10 cellular contexts compared by ENCODE assay signal in the genomic region with DNA sequence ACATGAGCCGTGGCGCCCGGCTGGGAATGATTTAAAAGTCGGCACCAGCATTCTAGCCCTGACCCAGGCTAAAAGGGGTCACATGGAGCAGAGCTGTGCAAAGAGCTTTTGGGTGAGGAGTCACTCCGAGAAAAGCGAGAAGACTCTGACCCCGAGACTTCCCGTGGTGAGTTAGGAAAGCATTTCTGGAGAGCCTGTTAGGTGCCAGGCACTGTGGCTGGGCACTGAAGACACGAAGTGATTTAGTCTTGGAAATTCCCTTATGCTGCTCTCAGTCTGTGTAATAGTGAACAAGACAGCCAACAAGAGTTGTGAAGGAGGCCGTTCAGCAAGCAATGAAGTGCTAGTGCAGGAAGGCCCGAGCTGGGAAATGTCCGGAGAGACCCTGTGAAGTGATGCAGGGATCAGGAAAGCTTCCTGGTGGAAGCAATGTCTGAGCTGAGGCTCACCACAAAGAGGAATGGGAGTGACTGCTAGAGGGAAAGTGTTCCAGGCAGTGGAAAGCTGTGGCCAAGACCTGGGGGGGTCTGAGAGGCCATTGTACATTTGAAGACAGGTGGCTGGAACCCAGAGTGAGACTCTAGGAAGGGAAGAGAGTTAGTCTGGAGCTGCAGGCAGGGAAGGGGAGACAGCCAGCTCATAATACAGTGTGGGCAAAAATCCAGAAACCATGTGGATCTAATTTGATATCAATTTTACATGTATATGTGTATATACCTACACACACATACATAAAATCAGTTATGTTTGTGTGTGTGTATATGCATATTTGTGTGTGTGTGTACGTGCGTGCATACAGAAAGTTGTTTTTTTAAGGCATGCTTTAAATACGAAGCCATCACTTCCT. TPM values are rescaled to one million over a fixed set of nuclear protein-coding genes. Genes with fewer than 3 reads are reported as not detected.
DNase-seq lines count a peak whose midpoint lies in the region; ATAC-seq, FAIRE-seq and TF ChIP-seq lines count a peak whose summit lies in the region.
"Had no signal": no experiment of that assay in that cellular context is flagged by ENCODE, and none has a peak within 500 bp of the region (broad histone marks: within the 10 kb centered on the region; RNA-seq: fewer than 3 reads in every experiment).

No MANE protein-coding gene starts in this region.

- ATAC-seq in GM21360 (IDR thresholded peaks at IDR 0.05; ENCODE audit: unreplicated experiment): no peak

- H3K36me3 Mint-ChIP-seq in CD8-positive, alpha-beta memory T cell: peaks cover 0 to 36% (median 0%) of the 10 kb centered on the region in 3 donors

- peak overlapping the region in 1 of 4 experiments; percentile 38; a peak in 1 of 7 replicates for H3K9ac ChIP-seq in H1 (replicated peaks in 1 of 4; ENCODE audit: extremely low read depth in 1 of 4, low read depth in 3 of 4, low read length in 3 of 4)

- peak overlapping the region in 6 of 7 donors; percentile 66 to 86 (median 72) for H3K4me3 Mint-ChIP-seq in CD8-positive, alpha-beta memory T cell

- no peak overlapping the region for H2BK20ac ChIP-seq in H1 (ENCODE audit: low read length)

- no peak overlapping the region for H4K91ac ChIP-seq in H1 (replicated peaks; ENCODE audit: insufficient read length, low read length)

- H3K9me3 Mint-ChIP-seq in CD8-positive, alpha-beta memory T cell: no peaks in the 10 kb centered on the region

- DNase-seq in CD8-positive, alpha-beta memory T cell: no peak
- no peak for DNase-seq in PC-9
- no peak for DNase-seq in H1 (ENCODE audit: low read depth in 1 of 2, low spot score in 2 of 2)
- DNase-seq in sigmoid colon: no peak
- DNase-seq in NOMO-1 treated with dmso at 0.1 percent for 144 hours (lab: John Stamatoyannopoulos, UW; ENCODE audit: unreplicated experiment): no peak
- DNase-seq in C1 segment of cervical spinal cord (lab: John Stamatoyannopoulos, UW): no peak
- no peak for DNase-seq in frontal cortex (ENCODE audit: low spot score in 2 of 2)
- DNase-seq: NCI-H1092, SIG-M5 had no signal

- H2AFZ ChIP-seq in PC-9 (no peak overlapping the region), H1 (ENCODE audit: low read length) (no peak overlapping the region)

- no peak overlapping the region for H3K23ac ChIP-seq in H1 (ENCODE audit: insufficient read length)

- no peak for TF ChIP-seq CTCF in PC-9 (conservative IDR thresholded peaks at IDR 0.05)
- no peak for TF ChIP-seq CTCF in H1 (IDR thresholded peaks at IDR 0.05; ENCODE audit: control extremely low read depth in 1 of 3, insufficient read depth in 1 of 3, low read depth in 1 of 3, low read length in 3 of 3)
- TF ChIP-seq CTCF in sigmoid colon (IDR thresholded peaks at IDR 0.05): no peak

- peaks cover 82% of the 10 kb centered on the region for H3K79me2 ChIP-seq in PC-9 (ENCODE audit: low read depth)
- peaks cover 6 to 92% of the 10 kb centered on the region in 2 experiments; a peak in 3 of 4 replicates for H3K79me2 ChIP-seq in H1 (ENCODE audit: control insufficient read depth in 1 of 2, insufficient read depth in 2 of 2, low read length in 2 of 2)

- TF ChIP-seq POLR2A in H1 (IDR thresholded peaks at IDR 0.05; ENCODE audit: control extremely low read depth in 1 of 2, low read depth in 2 of 2, low read length in 2 of 2): no peak
- no peak for TF ChIP-seq POLR2A in sigmoid colon (IDR thresholded peaks at IDR 0.05)

- no peak overlapping the region for H2BK120ac ChIP-seq in H1 (replicated peaks; ENCODE audit: low read depth, low read length)

- no peak for FAIRE-seq in H1 (lab: Jason Lieb, UNC)
- no peak for FAIRE-seq in frontal cortex (lab: Jason Lieb, UNC)

- TF ChIP-seq EP300 in H1 (IDR thresholded peaks at IDR 0.05; ENCODE audit: borderline replicate concordance in 1 of 2, low read depth in 2 of 2, low read length in 2 of 2): no peak
- no peak for TF ChIP-seq EP300 in sigmoid colon (IDR thresholded peaks at IDR 0.05)

- H3K79me1 ChIP-seq in H1 (ENCODE audit: low read depth, low read length): peaks cover 8% of the 10 kb centered on the region; the same call in 1 of the 2 replicates

- H3K27ac ChIP-seq in CD8-positive, alpha-beta memory T cell (ENCODE audit: low read depth, low read length): no peak overlapping the region
- H3K27ac ChIP-seq in PC-9 (0 out of 2 replicates have a peak overlapping the region, but pooled peaks have one; percentile 16), H1 (ENCODE audit: low read depth, low read length) (no peak overlapping the region), sigmoid colon (peak overlapping the region in 3 of 4 donors; percentile 33 to 57 (median 48))

- H2BK12ac ChIP-seq in H1 (ENCODE audit: low read depth, low read length): no peak overlapping the region

- H3K27ac Mint-ChIP-seq in CD8-positive, alpha-beta memory T cell: peak overlapping the region; percentile 82 to 99 (median 94)

- peak overlapping the region; percentile 31 for H3K4me3 ChIP-seq in CD8-positive, alpha-beta memory T cell (ENCODE audit: low read length)
- H3K4me3 ChIP-seq in PC-9 (no peak overlapping the region), H1 (ENCODE audit: extremely low read depth in 1 of 4, insufficient read depth in 2 of 4, low read depth in 3 of 4, low read length in 4 of 4) (no peak overlapping the region), sigmoid colon (no peak overlapping the region)

- no peaks in the 10 kb centered on the region for H3K27me3 Mint-ChIP-seq in CD8-positive, alpha-beta memory T cell

- BruUV-seq in PC-9 (replicated peaks; lab: Mats Ljungman, UMichigan): no TSS peak

- H4K20me1 ChIP-seq in PC-9 (ENCODE audit: insufficient read depth) (peaks cover 74% of the 10 kb centered on the region), H1 (replicated peaks in 1 of 2; ENCODE audit: control insufficient read depth in 1 of 2, insufficient read depth in 2 of 2, low read length in 2 of 2) (peaks cover 15 to 43% of the 10 kb centered on the region in 2 experiments)

- H3K23me2 ChIP-seq in H1 (ENCODE audit: low read depth, low read length): no peaks in the 10 kb centered on the region

- peaks cover 87% of the 10 kb centered on the region for H3K4me1 ChIP-seq in CD8-positive, alpha-beta memory T cell (ENCODE audit: insufficient read depth, low read length)
- peaks cover 82% of the 10 kb centered on the region for H3K4me1 ChIP-seq in PC-9 (replicated peaks; ENCODE audit: insufficient read depth)
- H3K4me1 ChIP-seq in H1 (replicated peaks in 1 of 4; ENCODE audit: control insufficient read depth in 3 of 4, insufficient read depth in 4 of 4, low read length in 3 of 4): peaks cover 4 to 25% (median 8%) of the 10 kb centered on the region in 4 experiments
- peaks cover 0 to 92% (median 81%) of the 10 kb centered on the region in 4 donors for H3K4me1 ChIP-seq in sigmoid colon

- H3K56ac ChIP-seq in H1 (replicated peaks; ENCODE audit: insufficient read length, low read depth, low read length): no peak overlapping the region

- no peak for TF ChIP-seq RAD21 in H1 (IDR thresholded peaks at IDR 0.05 in 1 of 2, conservative IDR thresholded peaks at IDR 0.05 in 1 of 2; ENCODE audit: low read depth in 2 of 2, low read length in 2 of 2)

- CTCF ChIA-PET in CD8-positive, alpha-beta memory T cell (lab: Charles Lee): interaction anchor here (1.4 kb wide), 1 partner anchor 13 kb away, joined by 3 read pairs; no protein-coding TSS in a partner anchor
- CTCF ChIA-PET in PC-9 (lab: Charles Lee) (interaction anchor here (0.6 kb wide), 1 partner anchor 249 kb away, joined by 3 read pairs; no protein-coding TSS in a partner anchor), H1 (lab: Charles Lee; ENCODE audit: partially characterized antibody) (interaction anchor here (0.6 to 2.4 kb wide), 8 partner anchors 9 to 61 kb away, joined by 3 to 33 read pairs (median 4); a partner anchor contains a TSS)

- no peak overlapping the region for H2AK5ac ChIP-seq in H1 (ENCODE audit: low read depth, low read length)

- no peak overlapping the region for H2BK15ac ChIP-seq in H1 (ENCODE audit: low read length)

- no peaks in the 10 kb centered on the region for H3K36me3 ChIP-seq in CD8-positive, alpha-beta memory T cell (ENCODE audit: insufficient read depth, low read length)
- H3K36me3 ChIP-seq in PC-9 (ENCODE audit: low read depth) (no peaks in the 10 kb centered on the region; the same call in 1 of the 2 replicates), H1 (ENCODE audit: control insufficient read depth in 2 of 4, insufficient read depth in 4 of 4, low read length in 3 of 4) (no peaks in the 10 kb centered on the region), sigmoid colon (no peaks in the 10 kb centered on the region)

- peaks cover 85 to 94% (median 88%) of the 10 kb centered on the region in 3 donors for H3K4me1 Mint-ChIP-seq in CD8-positive, alpha-beta memory T cell

- no peaks in the 10 kb centered on the region for H3K27me3 ChIP-seq in CD8-positive, alpha-beta memory T cell (ENCODE audit: insufficient read depth, low read length, poor library complexity, severe bottlenecking)
- H3K27me3 ChIP-seq in PC-9 (ENCODE audit: insufficient read depth, low read depth) (no peaks in the 10 kb centered on the region), H1 (replicated peaks in 1 of 4; ENCODE audit: control insufficient read depth in 3 of 4, extremely low read depth in 1 of 4, insufficient read depth in 3 of 4, low read length in 3 of 4) (no peaks in the 10 kb centered on the region), sigmoid colon (no peaks in the 10 kb centered on the region)

- POLR2A ChIA-PET in CD8-positive, alpha-beta memory T cell (lab: Charles Lee): no interaction called here
- POLR2A ChIA-PET in PC-9 (lab: Charles Lee; ENCODE audit: unreplicated experiment): no interaction called here
- POLR2A ChIA-PET in H1 (lab: Charles Lee; ENCODE audit: partially characterized antibody): interaction anchor here (0.8 to 1.4 kb wide), 5 partner anchors 14 to 39 kb away, joined by 3 to 4 read pairs (median 4); no protein-coding TSS in a partner anchor

- 90% methylated on average over 15 of the region's 15 CpGs; no CpG with 5 or more reads in 1 of the 2 experiments for WGBS in H1 (ENCODE audit: extremely low coverage in 1 of 2, insufficient coverage in 1 of 2, insufficient read length in 1 of 2, insufficient replicate concordance in 2 of 2, low coverage in 1 of 2, low lambda C conversion rate in 2 of 2, missing lambda C conversion rate in 1 of 2), 2 experiments
- 51 to 66% methylated on average over 15 of the region's 15 CpGs for WGBS in sigmoid colon, 2 donors

- peaks cover 46% of the 10 kb centered on the region for H3F3A ChIP-seq in PC-9 (ENCODE audit: insufficient read depth, low read depth)

- H4K8ac ChIP-seq in H1 (ENCODE audit: extremely low read depth, insufficient read depth, low read length): no peak overlapping the region

- no peak overlapping the region for H3K18ac ChIP-seq in H1 (ENCODE audit: extremely low read depth, low read length)

- no peak overlapping the region for H4K5ac ChIP-seq in H1 (ENCODE audit: insufficient read length, low read depth, low read length)

- intact Hi-C loops in PC-9 (cut with micrococcal nuclease; ENCODE audit: unreplicated experiment): loop anchor here (5.0 kb wide), 1 partner anchor 47 kb away; a partner anchor contains a TSS
- intact Hi-C loops in sigmoid colon (cut with DNase I): no loop called here

- H3K9me3 ChIP-seq in CD8-positive, alpha-beta memory T cell (ENCODE audit: low read length): no peaks in the 10 kb centered on the region
- H3K9me3 ChIP-seq in PC-9 (ENCODE audit: insufficient read depth, low read depth) (no peaks in the 10 kb centered on the region), H1 (ENCODE audit: insufficient read depth in 2 of 2, low read depth in 1 of 2, low read length in 1 of 2) (no peaks in the 10 kb centered on the region), sigmoid colon (no peaks in the 10 kb centered on the region)

- peak overlapping the region; percentile 7; the same call in 1 of the 2 replicates for H2BK5ac ChIP-seq in H1 (ENCODE audit: low read depth, low read length)

- no peaks in the 10 kb centered on the region for H3K9me2 ChIP-seq in PC-9 (ENCODE audit: insufficient read depth)

- H3K4me2 ChIP-seq in PC-9 (no peak overlapping the region), H1 (ENCODE audit: insufficient read depth in 1 of 2, low read depth in 2 of 2, low read length in 2 of 2) (no peak overlapping the region)

- H3K14ac ChIP-seq in H1 (ENCODE audit: insufficient read length): no peak overlapping the region

- H3K4ac ChIP-seq in H1 (replicated peaks; ENCODE audit: insufficient read length, low read depth, low read length): no peak overlapping the region

RNA-seq across cellular contexts. Expression of a gene that starts 31.7 kb away (rescaled TPM):
- total RNA-seq in CD8-positive, alpha-beta memory T cell: 10 to 100 TPM; 34.5 to 38.0 TPM
- 72.5 TPM for polyA plus RNA-seq in CD8-positive, alpha-beta memory T cell
- 53.8 and 65.0 TPM in 2 replicates for total RNA-seq in PC-9 (2021)
- 56.5 and 58.5 TPM in 2 replicates for total RNA-seq in H1 (2021; fragmentation: NEBNext Ultra II Directional; extraction: Animal tissue kit (Norgen Biotek cat#: 25700))
- polyA plus RNA-seq in H1 (2011; rRNA removed): 19.3 and 24.4 TPM in 2 replicates
- 18.1 TPM for polyA plus RNA-seq in H1 (2011; cell fraction: cytosol; rRNA removed)
- polyA plus RNA-seq in H1 (2011; cell fraction: nucleus; rRNA removed): 32.7 TPM
- 29.2 to 30.7 TPM (median 29.5 TPM) in 4 replicates for polyA plus RNA-seq in H1 (2012, experiment 1 of 2)
- 25.5 TPM for polyA plus RNA-seq in H1 (2012, experiment 2 of 2)
- polyA plus RNA-seq in H1 (2013, experiment 1 of 2): 30.7 TPM
- polyA plus RNA-seq in H1 (2013, experiment 2 of 2): 28.7 TPM
- 22.4 and 28.2 TPM in 2 replicates for polyA minus RNA-seq in H1 (2011; rRNA and poly(A)+ RNA removed)
- polyA minus RNA-seq in H1 (2011; cell fraction: cytosol; rRNA and poly(A)+ RNA removed): 38.7 TPM
- polyA minus RNA-seq in H1 (2011; cell fraction: nucleus; rRNA and poly(A)+ RNA removed): 28.2 TPM
- 10 to 100 TPM; 14.3 to 24.6 (median 18.2) TPM for total RNA-seq in sigmoid colon
- 10 to 100 TPM; 25.8 to 49.3 (median 44.2) TPM for polyA plus RNA-seq in sigmoid colon
- total RNA-seq in frontal cortex: 11.8 TPM

RNA-seq across cellular contexts. Expression of a gene that starts 46.4 kb away (rescaled TPM):
- under 1 TPM; 0.11 to 0.13 TPM for total RNA-seq in CD8-positive, alpha-beta memory T cell
- not detected for polyA plus RNA-seq in CD8-positive, alpha-beta memory T cell
- total RNA-seq in PC-9 (2021): 3.4 and 5.2 TPM in 2 replicates
- 78.0 and 80.1 TPM in 2 replicates for total RNA-seq in H1 (2021; fragmentation: NEBNext Ultra II Directional; extraction: Animal tissue kit (Norgen Biotek cat#: 25700))
- polyA plus RNA-seq in H1 (2011; rRNA removed): 54.6 and 75.9 TPM in 2 replicates
- 67.2 TPM for polyA plus RNA-seq in H1 (2011; cell fraction: cytosol; rRNA removed)
- 110 TPM for polyA plus RNA-seq in H1 (2011; cell fraction: nucleus; rRNA removed)
- 55.1 to 84.2 TPM (median 78.1 TPM) in 4 replicates for polyA plus RNA-seq in H1 (2012, experiment 1 of 2)
- polyA plus RNA-seq in H1 (2012, experiment 2 of 2): 64.1 TPM
- 47.1 TPM for polyA plus RNA-seq in H1 (2013, experiment 1 of 2)
- 41.5 TPM for polyA plus RNA-seq in H1 (2013, experiment 2 of 2)
- polyA minus RNA-seq in H1 (2011; rRNA and poly(A)+ RNA removed): 54.5 and 69.3 TPM in 2 replicates
- 50.3 TPM for polyA minus RNA-seq in H1 (2011; cell fraction: cytosol; rRNA and poly(A)+ RNA removed)
- 42.1 TPM for polyA minus RNA-seq in H1 (2011; cell fraction: nucleus; rRNA and poly(A)+ RNA removed)
- total RNA-seq in sigmoid colon: under 1 TPM; 0.49 to 0.83 (median 0.70) TPM
- 1 to 10 TPM in 1 of 3 donors, under 1 TPM in 2; 0.60 to 2.4 (median 0.69) TPM for polyA plus RNA-seq in sigmoid colon
- total RNA-seq in frontal cortex: 14.3 TPM

RNA-seq across cellular contexts. Expression of a gene that starts 57.3 kb away (rescaled TPM):
- total RNA-seq in CD8-positive, alpha-beta memory T cell: 10 to 100 TPM; 38.7 to 41.4 TPM
- 1.4 TPM for polyA plus RNA-seq in CD8-positive, alpha-beta memory T cell
- total RNA-seq in PC-9 (2021) (46.8 and 49.7 TPM in 2 replicates), sigmoid colon (10 to 100 TPM; 12.2 to 15.2 (median 14.1) TPM), frontal cortex (13.0 TPM)
- total RNA-seq in H1 (2021; fragmentation: NEBNext Ultra II Directional; extraction: Animal tissue kit (Norgen Biotek cat#: 25700)): 99.7 and 104 TPM in 2 replicates
- polyA plus RNA-seq in H1 (2011; rRNA removed) (78.7 and 112 TPM in 2 replicates), sigmoid colon (10 to 100 TPM in 1 of 3 donors, 1 to 10 TPM in 2; 4.6 to 11.7 (median 4.8) TPM)
- 111 TPM for polyA plus RNA-seq in H1 (2011; cell fraction: cytosol; rRNA removed)
- 95.2 TPM for polyA plus RNA-seq in H1 (2011; cell fraction: nucleus; rRNA removed)
- polyA plus RNA-seq in H1 (2012, experiment 1 of 2): 78.1 to 103 TPM (median 96.8 TPM) in 4 replicates
- polyA plus RNA-seq in H1 (2012, experiment 2 of 2): 96.2 TPM
- polyA plus RNA-seq in H1 (2013, experiment 1 of 2): 70.5 TPM
- polyA plus RNA-seq in H1 (2013, experiment 2 of 2): 71.0 TPM
- polyA minus RNA-seq in H1 (2011; rRNA and poly(A)+ RNA removed): 17.8 and 20.3 TPM in 2 replicates
- polyA minus RNA-seq in H1 (2011; cell fraction: cytosol; rRNA and poly(A)+ RNA removed): 41.1 TPM
- 32.2 TPM for polyA minus RNA-seq in H1 (2011; cell fraction: nucleus; rRNA and poly(A)+ RNA removed)

Comparison
In these comparisons a context has a peak if more than half of its experiments do, and no peak if none do; other contexts are left out.
1. H3K27ac ChIP-seq: peak in PC-9 (single experiment) and sigmoid colon (3 of 4); none in CD8-positive, alpha-beta memory T cell (single experiment) and H1 (single experiment).